27 cellular contexts compared by ENCODE assay signal in genomic region chr19:58477871-58478270, GRCh38. TPM values are rescaled to one million over a fixed set of nuclear protein-coding genes. Genes with fewer than 3 reads are reported as not detected.
DNase-seq lines count a peak whose midpoint lies in the region; ATAC-seq, FAIRE-seq and TF ChIP-seq lines count a peak whose summit lies in the region.
"Had no signal": no experiment of that assay in that cellular context is flagged by ENCODE, and none has a peak within 500 bp of the region (broad histone marks: within the 10 kb centered on the region; RNA-seq: fewer than 3 reads in every experiment).

No MANE protein-coding gene starts in this region.

- H3K36me3 ChIP-seq in Karpas-422 (ENCODE audit: insufficient read depth, low read length) = 0 out of 2 replicates have a peak, but pooled peaks cover 3% of the 10 kb centered on the region
- no peaks in the 10 kb centered on the region; a peak in 2 of 4 replicates for H3K36me3 ChIP-seq in GM12878 (ENCODE audit: control insufficient read depth in 2 of 2, insufficient read depth in 2 of 2, low read length in 1 of 2)

- H3K27me3 ChIP-seq in Karpas-422 (ENCODE audit: low read length) (no peaks in the 10 kb centered on the region), GM12878 (replicated peaks in 1 of 2; ENCODE audit: control insufficient read depth in 2 of 2, insufficient read depth in 2 of 2, low read length in 1 of 2) (no peaks in the 10 kb centered on the region)
- H3K27me3 ChIP-seq: adrenal gland, BE2C, dorsolateral prefrontal cortex, foreskin keratinocyte, hepatocyte, spleen, upper lobe of right lung had no signal

- no peak for DNase-seq in activated CD8-positive, alpha-beta memory T cell treated with anti-CD3 and anti-CD28 coated beads, Interleukin-2, amount 10 ng/mL, durations not matched to agents 7 days and 5 days
- no peak for DNase-seq in activated CD8-positive, alpha-beta memory T cell treated with anti-CD3 and anti-CD28 coated beads, Interleukin-2, amount 50 U/mL, for 48 hours
- no peak for DNase-seq in Karpas-422
- DNase-seq in GM12878 (ENCODE audit: low read depth, low spot score) = no peak
- DNase-seq in stimulated activated effector memory CD8-positive, alpha-beta T cell treated with anti-CD3 and anti-CD28 coated beads, Interleukin-12 subunit alpha, Interleukin-12 subunit beta, amount 100 ng/mL, for 72 hours (ENCODE audit: low spot score in 2 of 2) = no peak
- DNase-seq: activated CD4-positive, alpha-beta T cell treated with anti-CD3 and anti-CD28 coated beads, Interleukin-2, amount 50 U/mL, for 48 hours; activated T-cell treated with anti-CD3 and anti-CD28 coated beads, Interleukin-2, amount 50 U/mL, for 72 hours; BE2C; dorsolateral prefrontal cortex; foreskin keratinocyte; NCI-H1417; NCI-H2107; retina; stimulated activated CD4-positive, alpha-beta T cell treated with anti-CD3 and anti-CD28 coated beads, Interleukin-4, amount 100 ng/mL, for 4 hours; T-helper 1 cell; upper lobe of right lung had no signal

- H3K79me2 ChIP-seq in Karpas-422 (ENCODE audit: low read length) = peaks cover 9% of the 10 kb centered on the region; the same call in 1 of the 2 replicates
- no peaks in the 10 kb centered on the region; the same call in 1 of the 2 replicates for H3K79me2 ChIP-seq in GM12878 (ENCODE audit: control insufficient read depth, insufficient read depth, low read length)

- peaks cover 28% of the 10 kb centered on the region for H3K4me1 ChIP-seq in Karpas-422 (ENCODE audit: low read length)
- peaks cover 21% of the 10 kb centered on the region for H3K4me1 ChIP-seq in GM12878 (ENCODE audit: control insufficient read depth, insufficient read depth, low read length)
- H3K4me1 ChIP-seq: BE2C, foreskin keratinocyte had no signal

- TF ChIP-seq EP300 in GM12878 (IDR thresholded peaks at IDR 0.05; ENCODE audit: borderline replicate concordance in 1 of 2, control insufficient read depth in 1 of 2, low read depth in 2 of 2, low read length in 2 of 2) = no peak

- H3K4me3 Mint-ChIP-seq in activated CD8-positive, alpha-beta memory T cell treated with anti-CD3 and anti-CD28 coated beads, Interleukin-2, amount 10 ng/mL, durations not matched to agents 7 days and 5 days = no peak overlapping the region
- H3K4me3 Mint-ChIP-seq in stimulated activated effector memory CD8-positive, alpha-beta T cell treated with anti-CD3 and anti-CD28 coated beads, Interleukin-12 subunit alpha, Interleukin-12 subunit beta, amount 100 ng/mL, for 72 hours = no peak overlapping the region

- 0 out of 2 replicates have a peak, but pooled peaks have one; percentile 13 for TF ChIP-seq POLR2A in GM12878 (IDR thresholded peaks at IDR 0.05; ENCODE audit: low read depth, low read length)

- RAD21 ChIA-PET in GM12878 (lab: Charles Lee; ENCODE audit: unreplicated experiment) = interaction anchor here (1.0 kb wide), 1 partner anchor 11 kb away, joined by 3 read pairs; no protein-coding TSS in a partner anchor

- H3K4me3 ChIP-seq in Karpas-422 (ENCODE audit: low read length) = no peak overlapping the region
- H3K4me3 ChIP-seq in GM12878 = no peak overlapping the region
- H3K4me3 ChIP-seq: adrenal gland, hepatocyte, lung, upper lobe of right lung had no signal

- CTCF ChIA-PET in activated CD8-positive, alpha-beta memory T cell treated with anti-CD3 and anti-CD28 coated beads, Interleukin-2, amount 10 ng/mL, durations not matched to agents 7 days and 5 days (lab: Charles Lee) = interaction anchor here (1.5 kb wide), 1 partner anchor 42 kb away, joined by 3 read pairs; the partner anchor contains the start of gene ZBTB45
- CTCF ChIA-PET in GM12878 (lab: Yijun Ruan, JAX) = interaction anchor here (1.3 kb wide), 1 partner anchor 36 kb away, joined by 3 read pairs; no protein-coding TSS in a partner anchor

- no peaks in the 10 kb centered on the region for H3K27me3 Mint-ChIP-seq in activated CD8-positive, alpha-beta memory T cell treated with anti-CD3 and anti-CD28 coated beads, Interleukin-2, amount 10 ng/mL, durations not matched to agents 7 days and 5 days

- ATAC-seq in activated CD8-positive, alpha-beta memory T cell treated with anti-CD3 and anti-CD28 coated beads, Interleukin-2, amount 10 ng/mL, durations not matched to agents 7 days and 5 days = no peak
- ATAC-seq in GM12878 (no peak), GM18873 (IDR thresholded peaks at IDR 0.05; ENCODE audit: low FRiP score, unreplicated experiment) (no peak), HG02840 (IDR thresholded peaks at IDR 0.05; ENCODE audit: low FRiP score, unreplicated experiment) (no peak), GM19328 (IDR thresholded peaks at IDR 0.05; ENCODE audit: unreplicated experiment) (no peak)
- ATAC-seq in stimulated activated effector memory CD8-positive, alpha-beta T cell treated with anti-CD3 and anti-CD28 coated beads, Interleukin-12 subunit alpha, Interleukin-12 subunit beta, amount 100 ng/mL, for 72 hours = no peak
- ATAC-seq: activated T-cell treated with anti-CD3 and anti-CD28 coated beads, Interleukin-2, amount 50 U/mL, for 72 hours; foreskin keratinocyte; upper lobe of right lung had no signal

- H3K9me3 Mint-ChIP-seq in activated CD8-positive, alpha-beta memory T cell treated with anti-CD3 and anti-CD28 coated beads, Interleukin-2, amount 10 ng/mL, durations not matched to agents 7 days and 5 days (ENCODE audit: low read depth) = no peaks in the 10 kb centered on the region
- H3K9me3 Mint-ChIP-seq in stimulated activated effector memory CD8-positive, alpha-beta T cell treated with anti-CD3 and anti-CD28 coated beads, Interleukin-12 subunit alpha, Interleukin-12 subunit beta, amount 100 ng/mL, for 72 hours = no peaks in the 10 kb centered on the region
- H3K9me3 Mint-ChIP-seq: activated T-cell treated with anti-CD3 and anti-CD28 coated beads, Interleukin-2, amount 50 U/mL, for 72 hours had no signal

- H3K9ac ChIP-seq in Karpas-422 (ENCODE audit: low read length) (peak overlapping the region; percentile 91; the same call in 1 of the 2 replicates), GM12878 (ENCODE audit: control insufficient read depth, insufficient read depth, low read length) (no peak overlapping the region)

- no peak overlapping the region for H3K4me2 ChIP-seq in Karpas-422 (ENCODE audit: low read depth, low read length, poor library complexity, severe bottlenecking)
- no peak overlapping the region for H3K4me2 ChIP-seq in GM12878 (ENCODE audit: control insufficient read depth, insufficient read depth)

- TF ChIP-seq CTCF in GM12878 (IDR thresholded peaks at IDR 0.05 in 2 of 3, conservative IDR thresholded peaks at IDR 0.05 in 1 of 3; ENCODE audit: control insufficient read depth in 2 of 3, extremely low read depth in 1 of 3, insufficient read depth in 1 of 3, low read depth in 3 of 3, low read length in 3 of 3) = no peak

- no peak for FAIRE-seq in GM12878 (lab: Jason Lieb, UNC)
- FAIRE-seq: A204.1, GM18507, islet of Langerhans had no signal

- H4K20me1 ChIP-seq in Karpas-422 (ENCODE audit: insufficient read depth, low read depth, low read length) = no peaks in the 10 kb centered on the region
- no peaks in the 10 kb centered on the region for H4K20me1 ChIP-seq in GM12878 (ENCODE audit: control insufficient read depth, insufficient read depth)

- TF ChIP-seq RAD21 in GM12878 (IDR thresholded peaks at IDR 0.05; ENCODE audit: insufficient read depth, low read depth, low read length) = no peak

- WGBS in GM12878 (ENCODE audit: insufficient coverage, insufficient replicate concordance, low lambda C conversion rate, missing lambda C conversion rate) = 100% methylated on average over 1 of the region's 1 CpG

- in situ Hi-C loops in GM12878 (cut with MboI) = no loop called here

- H2AFZ ChIP-seq in Karpas-422 (ENCODE audit: low read length) (no peak overlapping the region), GM12878 (ENCODE audit: control insufficient read depth, low read depth, low read length) (no peak overlapping the region)
- H2AFZ ChIP-seq: hepatocyte had no signal

- SMC1A ChIA-PET in GM12878 (lab: Charles Lee; ENCODE audit: uncharacterized antibody, unreplicated experiment) = no interaction called here

- H3K27ac Mint-ChIP-seq in activated CD8-positive, alpha-beta memory T cell treated with anti-CD3 and anti-CD28 coated beads, Interleukin-2, amount 10 ng/mL, durations not matched to agents 7 days and 5 days = peak overlapping the region; percentile 96
- H3K27ac Mint-ChIP-seq in stimulated activated effector memory CD8-positive, alpha-beta T cell treated with anti-CD3 and anti-CD28 coated beads, Interleukin-12 subunit alpha, Interleukin-12 subunit beta, amount 100 ng/mL, for 72 hours = peak overlapping the region; percentile 96

- H3K9me3 ChIP-seq in Karpas-422 (ENCODE audit: low read length) = no peaks in the 10 kb centered on the region
- H3K9me3 ChIP-seq in GM12878 (replicated peaks; ENCODE audit: control insufficient read depth, insufficient read depth, low read length) = no peaks in the 10 kb centered on the region
- H3K9me3 ChIP-seq: adrenal gland, BE2C, spleen, upper lobe of right lung had no signal

- POLR2A ChIA-PET in GM12878 (lab: Charles Lee) = interaction anchor here (0.5 kb wide), 1 partner anchor 42 kb away, joined by 5 read pairs; no protein-coding TSS in a partner anchor

- intact Hi-C loops in GM12878 (cut with micrococcal nuclease; ENCODE audit: unreplicated experiment) = no loop called here

- H3K36me3 Mint-ChIP-seq in activated CD8-positive, alpha-beta memory T cell treated with anti-CD3 and anti-CD28 coated beads, Interleukin-2, amount 10 ng/mL, durations not matched to agents 7 days and 5 days = peaks cover 4% of the 10 kb centered on the region
- peaks cover 47% of the 10 kb centered on the region for H3K36me3 Mint-ChIP-seq in stimulated activated effector memory CD8-positive, alpha-beta T cell treated with anti-CD3 and anti-CD28 coated beads, Interleukin-12 subunit alpha, Interleukin-12 subunit beta, amount 100 ng/mL, for 72 hours

- no peaks in the 10 kb centered on the region for H3K9me2 ChIP-seq in Karpas-422 (replicated peaks; ENCODE audit: insufficient read depth, low read length)

- H3K27ac ChIP-seq in Karpas-422 (ENCODE audit: low read length) (no peak overlapping the region), GM12878 (ENCODE audit: control insufficient read depth, insufficient read depth) (no peak overlapping the region)
- H3K27ac ChIP-seq: epithelial cell of prostate, foreskin keratinocyte had no signal

- BruUV-seq in GM12878 (replicated peaks; lab: Mats Ljungman, UMichigan) = no TSS peak

- H3K4me1 Mint-ChIP-seq in activated CD8-positive, alpha-beta memory T cell treated with anti-CD3 and anti-CD28 coated beads, Interleukin-2, amount 10 ng/mL, durations not matched to agents 7 days and 5 days = peaks cover 37% of the 10 kb centered on the region
- peaks cover 23% of the 10 kb centered on the region for H3K4me1 Mint-ChIP-seq in stimulated activated effector memory CD8-positive, alpha-beta T cell treated with anti-CD3 and anti-CD28 coated beads, Interleukin-12 subunit alpha, Interleukin-12 subunit beta, amount 100 ng/mL, for 72 hours

RNA-seq across cellular contexts. Expression of gene ZNF446, which starts 1.7 kb away (rescaled TPM):
- 1 to 10 TPM; 5.9 to 7.4 TPM for total RNA-seq in activated CD8-positive, alpha-beta memory T cell treated with anti-CD3 and anti-CD28 coated beads, Interleukin-2, amount 10 ng/mL, durations not matched to agents 7 days and 5 days
- 11.8 and 20.6 TPM in 2 replicates for total RNA-seq in Karpas-422 (2014; rRNA removed; shearing (Covaris generic); ENCODE audit: low replicate concordance)
- total RNA-seq in GM12878 (2013; cell fraction: nucleolus; rRNA removed) = 13.0 and 16.4 TPM in 2 replicates
- total RNA-seq in GM12878 (2014; rRNA removed) = 6.5 and 6.9 TPM in 2 replicates
- 2.3 and 2.5 TPM in 2 replicates for total RNA-seq in GM12878 (2014; rRNA removed; fragmentation: Illumina TruSeq; extraction: Trizol)
- 5.6 and 6.0 TPM in 2 replicates for total RNA-seq in GM12878 (2021)
- 2.3 TPM for polyA plus RNA-seq in GM12878 (2011; ENCODE audit: low read depth)
- 1.1 and 3.5 TPM in 2 replicates for polyA plus RNA-seq in GM12878 (2011; rRNA removed)
- polyA plus RNA-seq in GM12878 (2011; cell fraction: cytosol; rRNA removed) = 4.5 and 7.9 TPM in 2 replicates
- polyA plus RNA-seq in GM12878 (2011; cell fraction: nucleus; rRNA removed) = 15.2 and 15.6 TPM in 2 replicates
- 7.6 and 8.0 TPM in 2 replicates for polyA plus RNA-seq in GM12878 (2012)
- 0.63 and 1.6 TPM in 2 replicates for polyA plus RNA-seq in GM12878 (2014; fragmentation: Illumina TruSeq; extraction: Trizol)
- polyA plus RNA-seq in GM12878 (2014; fragmentation: Nextera tagmentation; extraction: Ambion mirVana) = under 1 TPM; 0.14 to 0.49 TPM
- 5.3 and 5.8 TPM in 2 replicates for polyA plus RNA-seq in GM12878 (2014; rRNA removed)
- polyA plus RNA-seq in GM12878 (2016; fragmentation: Nextera tagmentation; extraction: Ambion mirVana) = 1 to 10 TPM; 4.7 to 5.7 TPM
- 3.6 and 6.9 TPM in 2 replicates for polyA minus RNA-seq in GM12878 (2011; rRNA and poly(A)+ RNA removed)
- 3.8 and 4.0 TPM in 2 replicates for polyA minus RNA-seq in GM12878 (2011; cell fraction: cytosol; rRNA and poly(A)+ RNA removed)
- polyA minus RNA-seq in GM12878 (2011; cell fraction: nucleus; rRNA and poly(A)+ RNA removed) = 7.7 and 11.0 TPM in 2 replicates

RNA-seq across cellular contexts. Expression of gene ZNF324, which starts 11.0 kb away (rescaled TPM):
- total RNA-seq in activated CD8-positive, alpha-beta memory T cell treated with anti-CD3 and anti-CD28 coated beads, Interleukin-2, amount 10 ng/mL, durations not matched to agents 7 days and 5 days = 10 to 100 TPM; 12.8 to 13.9 TPM
- total RNA-seq in Karpas-422 (2014; rRNA removed; shearing (Covaris generic); ENCODE audit: low replicate concordance) = 10.4 and 29.1 TPM in 2 replicates
- total RNA-seq in GM12878 (2013; cell fraction: nucleolus; rRNA removed) = 35.9 and 44.8 TPM in 2 replicates
- total RNA-seq in GM12878 (2014; rRNA removed) (10.6 and 13.9 TPM in 2 replicates), GM12878 (2014; rRNA removed; fragmentation: Illumina TruSeq; extraction: Trizol) (5.0 and 5.9 TPM in 2 replicates), GM12878 (2021) (12.1 and 12.9 TPM in 2 replicates)
- 3.3 TPM for polyA plus RNA-seq in GM12878 (2011; ENCODE audit: low read depth)
- polyA plus RNA-seq in GM12878 (2011; rRNA removed) (2.8 and 5.7 TPM in 2 replicates), GM12878 (2014; fragmentation: Illumina TruSeq; extraction: Trizol) (3.1 and 3.5 TPM in 2 replicates), GM12878 (2014; fragmentation: Nextera tagmentation; extraction: Ambion mirVana) (1 to 10 TPM in 1 of 2 experiments, under 1 TPM in 1; 0.71 to 2.1 TPM), GM12878 (2014; rRNA removed) (8.1 and 9.5 TPM in 2 replicates), GM12878 (2016; fragmentation: Nextera tagmentation; extraction: Ambion mirVana) (1 to 10 TPM; 8.5 to 9.0 TPM)
- 6.7 and 10.0 TPM in 2 replicates for polyA plus RNA-seq in GM12878 (2011; cell fraction: cytosol; rRNA removed)
- 11.2 and 13.9 TPM in 2 replicates for polyA plus RNA-seq in GM12878 (2011; cell fraction: nucleus; rRNA removed)
- 7.0 and 7.3 TPM in 2 replicates for polyA plus RNA-seq in GM12878 (2012)
- polyA minus RNA-seq in GM12878 (2011; rRNA and poly(A)+ RNA removed) = 9.7 and 19.5 TPM in 2 replicates
- polyA minus RNA-seq in GM12878 (2011; cell fraction: cytosol; rRNA and poly(A)+ RNA removed) = 4.1 and 5.9 TPM in 2 replicates
- 19.2 and 29.2 TPM in 2 replicates for polyA minus RNA-seq in GM12878 (2011; cell fraction: nucleus; rRNA and poly(A)+ RNA removed)

RNA-seq across cellular contexts. Expression of gene ZNF324B, which starts 26.4 kb away (rescaled TPM):
- total RNA-seq in activated CD8-positive, alpha-beta memory T cell treated with anti-CD3 and anti-CD28 coated beads, Interleukin-2, amount 10 ng/mL, durations not matched to agents 7 days and 5 days = 10 to 100 TPM; 13.1 to 14.4 TPM
- total RNA-seq in Karpas-422 (2014; rRNA removed; shearing (Covaris generic); ENCODE audit: low replicate concordance) = 21.2 and 22.5 TPM in 2 replicates
- 23.8 and 27.7 TPM in 2 replicates for total RNA-seq in GM12878 (2013; cell fraction: nucleolus; rRNA removed)
- total RNA-seq in GM12878 (2014; rRNA removed) (7.9 and 8.8 TPM in 2 replicates), GM12878 (2014; rRNA removed; fragmentation: Illumina TruSeq; extraction: Trizol) (5.3 and 5.9 TPM in 2 replicates), GM12878 (2021) (9.3 and 12.8 TPM in 2 replicates)
- polyA plus RNA-seq in GM12878 (2011; ENCODE audit: low read depth) = 1.4 TPM
- polyA plus RNA-seq in GM12878 (2011; rRNA removed) (1.9 and 3.3 TPM in 2 replicates), GM12878 (2014; fragmentation: Illumina TruSeq; extraction: Trizol) (3.0 and 4.2 TPM in 2 replicates), GM12878 (2014; fragmentation: Nextera tagmentation; extraction: Ambion mirVana) (under 1 TPM; 0.11 to 0.29 TPM), GM12878 (2014; rRNA removed) (7.6 and 8.4 TPM in 2 replicates), GM12878 (2016; fragmentation: Nextera tagmentation; extraction: Ambion mirVana) (1 to 10 TPM; 3.5 to 4.4 TPM)
- 3.7 and 5.2 TPM in 2 replicates for polyA plus RNA-seq in GM12878 (2011; cell fraction: cytosol; rRNA removed)
- 5.2 and 7.0 TPM in 2 replicates for polyA plus RNA-seq in GM12878 (2011; cell fraction: nucleus; rRNA removed)
- 3.4 and 4.2 TPM in 2 replicates for polyA plus RNA-seq in GM12878 (2012)
- polyA minus RNA-seq in GM12878 (2011; rRNA and poly(A)+ RNA removed) = 4.8 and 13.2 TPM in 2 replicates
- polyA minus RNA-seq in GM12878 (2011; cell fraction: cytosol; rRNA and poly(A)+ RNA removed) = 4.1 and 4.4 TPM in 2 replicates
- polyA minus RNA-seq in GM12878 (2011; cell fraction: nucleus; rRNA and poly(A)+ RNA removed) = 4.1 and 9.5 TPM in 2 replicates

RNA-seq across cellular contexts. Expression of gene SLC27A5, which starts 33.9 kb away (rescaled TPM):
- total RNA-seq in activated CD8-positive, alpha-beta memory T cell treated with anti-CD3 and anti-CD28 coated beads, Interleukin-2, amount 10 ng/mL, durations not matched to agents 7 days and 5 days = 10 to 100 TPM; 22.9 to 23.6 TPM
- 1.2 and 10.0 TPM in 2 replicates for total RNA-seq in Karpas-422 (2014; rRNA removed; shearing (Covaris generic); ENCODE audit: low replicate concordance)
- 20.5 and 26.7 TPM in 2 replicates for total RNA-seq in GM12878 (2013; cell fraction: nucleolus; rRNA removed)
- total RNA-seq in GM12878 (2014; rRNA removed) (48.4 and 57.2 TPM in 2 replicates), GM12878 (2014; rRNA removed; fragmentation: Illumina TruSeq; extraction: Trizol) (25.7 and 26.8 TPM in 2 replicates), GM12878 (2021) (31.2 and 31.5 TPM in 2 replicates)
- polyA plus RNA-seq in GM12878 (2011; ENCODE audit: low read depth) = 28.8 TPM
- polyA plus RNA-seq in GM12878 (2011; rRNA removed) (13.7 and 32.0 TPM in 2 replicates), GM12878 (2014; fragmentation: Illumina TruSeq; extraction: Trizol) (5.7 and 21.2 TPM in 2 replicates), GM12878 (2014; fragmentation: Nextera tagmentation; extraction: Ambion mirVana) (100 to 1,000 TPM; 113 to 127 TPM), GM12878 (2014; rRNA removed) (55.7 and 62.9 TPM in 2 replicates), GM12878 (2016; fragmentation: Nextera tagmentation; extraction: Ambion mirVana) (10 to 100 TPM; 25.8 to 28.6 TPM)
- 64.9 and 72.7 TPM in 2 replicates for polyA plus RNA-seq in GM12878 (2011; cell fraction: cytosol; rRNA removed)
- 30.2 and 38.4 TPM in 2 replicates for polyA plus RNA-seq in GM12878 (2011; cell fraction: nucleus; rRNA removed)
- 36.9 and 38.7 TPM in 2 replicates for polyA plus RNA-seq in GM12878 (2012)
- 26.4 and 33.4 TPM in 2 replicates for polyA minus RNA-seq in GM12878 (2011; rRNA and poly(A)+ RNA removed)
- 7.6 and 12.6 TPM in 2 replicates for polyA minus RNA-seq in GM12878 (2011; cell fraction: cytosol; rRNA and poly(A)+ RNA removed)
- 13.8 and 24.1 TPM in 2 replicates for polyA minus RNA-seq in GM12878 (2011; cell fraction: nucleus; rRNA and poly(A)+ RNA removed)

RNA-seq across cellular contexts. Expression of gene ZNF132, which starts 37.9 kb away (rescaled TPM):
- 1 to 10 TPM; 5.4 to 5.8 TPM for total RNA-seq in activated CD8-positive, alpha-beta memory T cell treated with anti-CD3 and anti-CD28 coated beads, Interleukin-2, amount 10 ng/mL, durations not matched to agents 7 days and 5 days
- total RNA-seq in Karpas-422 (2014; rRNA removed; shearing (Covaris generic); ENCODE audit: low replicate concordance) = not detected in 2 replicates
- total RNA-seq in GM12878 (2013; cell fraction: nucleolus; rRNA removed) = 8.4 and 8.7 TPM in 2 replicates
- 3.5 and 4.0 TPM in 2 replicates for total RNA-seq in GM12878 (2014; rRNA removed)
- total RNA-seq in GM12878 (2014; rRNA removed; fragmentation: Illumina TruSeq; extraction: Trizol) = 3.3 and 3.5 TPM in 2 replicates
- 2.7 and 3.4 TPM in 2 replicates for total RNA-seq in GM12878 (2021)
- polyA plus RNA-seq in GM12878 (2011; ENCODE audit: low read depth) = 1.3 TPM
- polyA plus RNA-seq in GM12878 (2011; rRNA removed) = 0.68 and 0.81 TPM in 2 replicates
- 0.40 and 0.42 TPM in 2 replicates for polyA plus RNA-seq in GM12878 (2011; cell fraction: cytosol; rRNA removed)
- polyA plus RNA-seq in GM12878 (2011; cell fraction: nucleus; rRNA removed) = 1.2 and 1.8 TPM in 2 replicates
- 0.69 and 2.1 TPM in 2 replicates for polyA plus RNA-seq in GM12878 (2012)
- polyA plus RNA-seq in GM12878 (2014; fragmentation: Illumina TruSeq; extraction: Trizol) = 2.0 and 2.2 TPM in 2 replicates
- under 1 TPM; 0.56 to 0.73 TPM for polyA plus RNA-seq in GM12878 (2014; fragmentation: Nextera tagmentation; extraction: Ambion mirVana)
- polyA plus RNA-seq in GM12878 (2014; rRNA removed) = 1.4 and 1.9 TPM in 2 replicates
- polyA plus RNA-seq in GM12878 (2016; fragmentation: Nextera tagmentation; extraction: Ambion mirVana) = 1 to 10 TPM; 2.4 to 3.0 TPM
- polyA minus RNA-seq in GM12878 (2011; rRNA and poly(A)+ RNA removed) = 3.7 and 4.0 TPM in 2 replicates
- 0.62 TPM in 1 of 2 replicates, not detected in the other for polyA minus RNA-seq in GM12878 (2011; cell fraction: cytosol; rRNA and poly(A)+ RNA removed)
- 3.5 TPM in 2 replicates for polyA minus RNA-seq in GM12878 (2011; cell fraction: nucleus; rRNA and poly(A)+ RNA removed)
